In the genomic region with DNA sequence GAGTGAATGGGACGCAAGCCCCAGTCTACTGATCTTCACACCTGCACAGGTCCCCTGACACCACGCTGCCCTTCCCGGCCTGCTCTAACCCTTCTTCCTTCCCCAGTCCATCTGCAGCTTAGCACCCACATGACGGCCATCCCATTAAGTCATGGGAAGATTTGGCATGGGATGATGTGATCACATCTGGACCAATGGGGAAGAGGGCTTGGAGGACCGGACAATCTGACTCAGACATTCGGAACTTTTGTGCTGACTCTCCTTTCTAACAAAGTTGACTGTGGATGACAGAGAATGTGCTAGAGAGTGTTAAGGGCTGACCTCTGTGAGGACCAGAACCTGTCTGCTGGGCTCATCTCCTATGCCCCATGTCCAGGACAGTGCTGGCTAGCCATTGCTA, we compare ENCODE assay signal across 1 cellular context.
TF ChIP-seq lines count a peak whose summit lies in the region.

No MANE protein-coding gene starts in this region.

TF ChIP-seq in GM23338, 12 proteins besides CTCF, POLR2A, EP300 and RAD21:
- TF ChIP-seq, protein P1, sequence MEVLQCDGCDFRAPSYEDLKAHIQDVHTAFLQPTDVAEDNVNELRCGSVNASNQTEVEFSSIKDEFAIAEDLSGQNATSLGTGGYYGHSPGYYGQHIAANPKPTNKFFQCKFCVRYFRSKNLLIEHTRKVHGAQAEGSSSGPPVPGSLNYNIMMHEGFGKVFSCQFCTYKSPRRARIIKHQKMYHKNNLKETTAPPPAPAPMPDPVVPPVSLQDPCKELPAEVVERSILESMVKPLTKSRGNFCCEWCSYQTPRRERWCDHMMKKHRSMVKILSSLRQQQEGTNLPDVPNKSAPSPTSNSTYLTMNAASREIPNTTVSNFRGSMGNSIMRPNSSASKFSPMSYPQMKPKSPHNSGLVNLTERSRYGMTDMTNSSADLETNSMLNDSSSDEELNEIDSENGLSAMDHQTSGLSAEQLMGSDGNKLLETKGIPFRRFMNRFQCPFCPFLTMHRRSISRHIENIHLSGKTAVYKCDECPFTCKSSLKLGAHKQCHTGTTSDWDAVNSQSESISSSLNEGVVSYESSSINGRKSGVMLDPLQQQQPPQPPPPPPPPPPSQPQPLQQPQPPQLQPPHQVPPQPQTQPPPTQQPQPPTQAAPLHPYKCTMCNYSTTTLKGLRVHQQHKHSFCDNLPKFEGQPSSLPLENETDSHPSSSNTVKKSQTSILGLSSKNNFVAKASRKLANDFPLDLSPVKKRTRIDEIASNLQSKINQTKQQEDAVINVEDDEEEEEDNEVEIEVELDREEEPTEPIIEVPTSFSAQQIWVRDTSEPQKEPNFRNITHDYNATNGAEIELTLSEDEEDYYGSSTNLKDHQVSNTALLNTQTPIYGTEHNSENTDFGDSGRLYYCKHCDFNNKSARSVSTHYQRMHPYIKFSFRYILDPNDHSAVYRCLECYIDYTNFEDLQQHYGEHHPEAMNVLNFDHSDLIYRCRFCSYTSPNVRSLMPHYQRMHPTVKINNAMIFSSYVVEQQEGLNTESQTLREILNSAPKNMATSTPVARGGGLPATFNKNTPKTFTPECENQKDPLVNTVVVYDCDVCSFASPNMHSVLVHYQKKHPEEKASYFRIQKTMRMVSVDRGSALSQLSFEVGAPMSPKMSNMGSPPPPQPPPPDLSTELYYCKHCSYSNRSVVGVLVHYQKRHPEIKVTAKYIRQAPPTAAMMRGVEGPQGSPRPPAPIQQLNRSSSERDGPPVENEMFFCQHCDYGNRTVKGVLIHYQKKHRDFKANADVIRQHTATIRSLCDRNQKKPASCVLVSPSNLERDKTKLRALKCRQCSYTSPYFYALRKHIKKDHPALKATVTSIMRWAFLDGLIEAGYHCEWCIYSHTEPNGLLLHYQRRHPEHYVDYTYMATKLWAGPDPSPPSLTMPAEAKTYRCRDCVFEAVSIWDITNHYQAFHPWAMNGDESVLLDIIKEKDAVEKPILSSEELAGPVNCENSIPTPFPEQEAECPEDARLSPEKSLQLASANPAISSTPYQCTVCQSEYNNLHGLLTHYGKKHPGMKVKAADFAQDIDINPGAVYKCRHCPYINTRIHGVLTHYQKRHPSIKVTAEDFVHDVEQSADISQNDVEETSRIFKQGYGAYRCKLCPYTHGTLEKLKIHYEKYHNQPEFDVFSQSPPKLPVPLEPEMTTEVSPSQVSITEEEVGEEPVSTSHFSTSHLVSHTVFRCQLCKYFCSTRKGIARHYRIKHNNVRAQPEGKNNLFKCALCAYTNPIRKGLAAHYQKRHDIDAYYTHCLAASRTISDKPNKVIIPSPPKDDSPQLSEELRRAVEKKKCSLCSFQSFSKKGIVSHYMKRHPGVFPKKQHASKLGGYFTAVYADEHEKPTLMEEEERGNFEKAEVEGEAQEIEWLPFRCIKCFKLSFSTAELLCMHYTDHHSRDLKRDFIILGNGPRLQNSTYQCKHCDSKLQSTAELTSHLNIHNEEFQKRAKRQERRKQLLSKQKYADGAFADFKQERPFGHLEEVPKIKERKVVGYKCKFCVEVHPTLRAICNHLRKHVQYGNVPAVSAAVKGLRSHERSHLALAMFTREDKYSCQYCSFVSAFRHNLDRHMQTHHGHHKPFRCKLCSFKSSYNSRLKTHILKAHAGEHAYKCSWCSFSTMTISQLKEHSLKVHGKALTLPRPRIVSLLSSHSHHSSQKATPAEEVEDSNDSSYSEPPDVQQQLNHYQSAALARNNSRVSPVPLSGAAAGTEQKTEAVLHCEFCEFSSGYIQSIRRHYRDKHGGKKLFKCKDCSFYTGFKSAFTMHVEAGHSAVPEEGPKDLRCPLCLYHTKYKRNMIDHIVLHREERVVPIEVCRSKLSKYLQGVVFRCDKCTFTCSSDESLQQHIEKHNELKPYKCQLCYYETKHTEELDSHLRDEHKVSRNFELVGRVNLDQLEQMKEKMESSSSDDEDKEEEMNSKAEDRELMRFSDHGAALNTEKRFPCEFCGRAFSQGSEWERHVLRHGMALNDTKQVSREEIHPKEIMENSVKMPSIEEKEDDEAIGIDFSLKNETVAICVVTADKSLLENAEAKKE (CRISPR knock-in tag; IDR thresholded peaks at IDR 0.05) = no peak
- TF ChIP-seq EZH2phosphoT487 (IDR thresholded peaks at IDR 0.05; ENCODE audit: unreplicated experiment) = no peak
- TF ChIP-seq EZH2 (IDR thresholded peaks at IDR 0.05; ENCODE audit: low read depth, unreplicated experiment) = no peak
- no peak for TF ChIP-seq JUNB (IDR thresholded peaks at IDR 0.05; ENCODE audit: unreplicated experiment)
- no peak for TF ChIP-seq ZNF114 (CRISPR knock-in tag; IDR thresholded peaks at IDR 0.05)
- TF ChIP-seq, protein P2, sequence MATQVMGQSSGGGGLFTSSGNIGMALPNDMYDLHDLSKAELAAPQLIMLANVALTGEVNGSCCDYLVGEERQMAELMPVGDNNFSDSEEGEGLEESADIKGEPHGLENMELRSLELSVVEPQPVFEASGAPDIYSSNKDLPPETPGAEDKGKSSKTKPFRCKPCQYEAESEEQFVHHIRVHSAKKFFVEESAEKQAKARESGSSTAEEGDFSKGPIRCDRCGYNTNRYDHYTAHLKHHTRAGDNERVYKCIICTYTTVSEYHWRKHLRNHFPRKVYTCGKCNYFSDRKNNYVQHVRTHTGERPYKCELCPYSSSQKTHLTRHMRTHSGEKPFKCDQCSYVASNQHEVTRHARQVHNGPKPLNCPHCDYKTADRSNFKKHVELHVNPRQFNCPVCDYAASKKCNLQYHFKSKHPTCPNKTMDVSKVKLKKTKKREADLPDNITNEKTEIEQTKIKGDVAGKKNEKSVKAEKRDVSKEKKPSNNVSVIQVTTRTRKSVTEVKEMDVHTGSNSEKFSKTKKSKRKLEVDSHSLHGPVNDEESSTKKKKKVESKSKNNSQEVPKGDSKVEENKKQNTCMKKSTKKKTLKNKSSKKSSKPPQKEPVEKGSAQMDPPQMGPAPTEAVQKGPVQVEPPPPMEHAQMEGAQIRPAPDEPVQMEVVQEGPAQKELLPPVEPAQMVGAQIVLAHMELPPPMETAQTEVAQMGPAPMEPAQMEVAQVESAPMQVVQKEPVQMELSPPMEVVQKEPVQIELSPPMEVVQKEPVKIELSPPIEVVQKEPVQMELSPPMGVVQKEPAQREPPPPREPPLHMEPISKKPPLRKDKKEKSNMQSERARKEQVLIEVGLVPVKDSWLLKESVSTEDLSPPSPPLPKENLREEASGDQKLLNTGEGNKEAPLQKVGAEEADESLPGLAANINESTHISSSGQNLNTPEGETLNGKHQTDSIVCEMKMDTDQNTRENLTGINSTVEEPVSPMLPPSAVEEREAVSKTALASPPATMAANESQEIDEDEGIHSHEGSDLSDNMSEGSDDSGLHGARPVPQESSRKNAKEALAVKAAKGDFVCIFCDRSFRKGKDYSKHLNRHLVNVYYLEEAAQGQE (IDR thresholded peaks at IDR 0.05; ENCODE audit: unreplicated experiment) = no peak
